14 cellular contexts compared by ENCODE assay signal in the genomic region with DNA sequence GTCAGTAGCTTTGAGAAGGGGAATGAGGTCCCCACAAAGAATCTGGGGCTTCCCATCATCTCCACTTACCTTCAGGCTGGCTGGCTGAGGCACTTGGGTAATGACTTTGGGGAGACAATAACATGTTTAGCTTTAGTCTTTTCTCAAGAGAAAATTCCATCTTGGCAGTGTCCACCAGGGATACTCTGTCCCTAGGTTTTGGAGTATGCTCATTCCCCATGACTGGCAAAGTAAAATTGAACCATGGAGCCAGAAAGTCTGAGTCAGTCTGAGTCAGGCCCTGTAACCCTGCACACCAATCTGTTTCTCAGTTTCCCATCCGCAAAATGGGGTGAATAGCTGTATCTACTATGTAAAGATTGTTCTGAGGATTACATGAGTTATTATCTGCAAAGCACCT. TPM values are rescaled to one million over a fixed set of nuclear protein-coding genes. Genes with fewer than 3 reads are reported as not detected.
A peak's percentile ranks its signal among the peaks of the same experiment; 100 is the strongest.
DNase-seq lines count a peak whose midpoint lies in the region; ATAC-seq and TF ChIP-seq lines count a peak whose summit lies in the region.
"Had no signal": no experiment of that assay in that cellular context is flagged by ENCODE, and none has a peak within 500 bp of the region (broad histone marks: within the 10 kb centered on the region; RNA-seq: fewer than 3 reads in every experiment).

No MANE protein-coding gene starts in this region.

- no peaks in the 10 kb centered on the region for H3K4me1 ChIP-seq in left ventricle myocardium inferior

- H3K36me3 Mint-ChIP-seq in activated CD4-positive, alpha-beta T cell treated with anti-CD3 and anti-CD28 coated beads for 36 hours (ENCODE audit: low read depth), result peaks cover 10% of the 10 kb centered on the region
- peaks cover 59% of the 10 kb centered on the region for H3K36me3 Mint-ChIP-seq in activated T-helper 2 cell treated with anti-CD3 and anti-CD28 coated beads, Interferon-gamma antibody, Interleukin-2, Interleukin-4, amounts not matched to agents 10 μg/mL and 5 μg/mL and 100 μg/mL, durations not matched to agents 14 hours and 24 hours and 36 hours (ENCODE audit: low read depth)
- no peaks in the 10 kb centered on the region for H3K36me3 Mint-ChIP-seq in natural killer cell

- H3K9me3 Mint-ChIP-seq in activated CD4-positive, alpha-beta T cell treated with anti-CD3 and anti-CD28 coated beads for 36 hours (ENCODE audit: low read depth), result peaks cover 2% of the 10 kb centered on the region
- no peaks in the 10 kb centered on the region for H3K9me3 Mint-ChIP-seq in activated T-helper 2 cell treated with anti-CD3 and anti-CD28 coated beads, Interferon-gamma antibody, Interleukin-2, Interleukin-4, amounts not matched to agents 10 μg/mL and 5 μg/mL and 100 μg/mL, durations not matched to agents 14 hours and 24 hours and 36 hours
- H3K9me3 Mint-ChIP-seq in natural killer cell, result no peaks in the 10 kb centered on the region

- no peak overlapping the region for H3K27ac ChIP-seq in left ventricle myocardium inferior (replicated peaks)
- H3K27ac ChIP-seq: HL-60 had no signal

- H3K9me3 ChIP-seq in left ventricle myocardium inferior (replicated peaks), result no peaks in the 10 kb centered on the region
- H3K9me3 ChIP-seq: A549 had no signal

- H3K4me3 ChIP-seq in left ventricle myocardium inferior, result no peak overlapping the region
- H3K4me3 ChIP-seq: A549 had no signal

- POLR2A ChIA-PET in activated CD4-positive, alpha-beta T cell treated with anti-CD3 and anti-CD28 coated beads for 36 hours (lab: Charles Lee), result interaction anchor here (0.7 to 2.8 kb wide), 7 partner anchors 8 to 67 kb away, joined by 3 to 21 read pairs (median 4); no protein-coding TSS in a partner anchor

- CTCF ChIA-PET in activated CD4-positive, alpha-beta T cell treated with anti-CD3 and anti-CD28 coated beads for 36 hours (lab: Charles Lee), result interaction anchor here (1.0 to 1.3 kb wide), 5 partner anchors 14 to 128 kb away, joined by 3 to 7 read pairs (median 4); no protein-coding TSS in a partner anchor

- H3K4me3 Mint-ChIP-seq in activated CD4-positive, alpha-beta T cell treated with anti-CD3 and anti-CD28 coated beads for 36 hours, result no peak overlapping the region
- H3K4me3 Mint-ChIP-seq in activated T-helper 2 cell treated with anti-CD3 and anti-CD28 coated beads, Interferon-gamma antibody, Interleukin-2, Interleukin-4, amounts not matched to agents 10 μg/mL and 5 μg/mL and 100 μg/mL, durations not matched to agents 14 hours and 24 hours and 36 hours (ENCODE audit: low read depth), result no peak overlapping the region
- peak overlapping the region; percentile 25 for H3K4me3 Mint-ChIP-seq in natural killer cell

- peak overlapping the region; percentile 78 for H3K27ac Mint-ChIP-seq in activated CD4-positive, alpha-beta T cell treated with anti-CD3 and anti-CD28 coated beads for 36 hours
- H3K27ac Mint-ChIP-seq in activated T-helper 2 cell treated with anti-CD3 and anti-CD28 coated beads, Interferon-gamma antibody, Interleukin-2, Interleukin-4, amounts not matched to agents 10 μg/mL and 5 μg/mL and 100 μg/mL, durations not matched to agents 14 hours and 24 hours and 36 hours, result peak overlapping the region; percentile 87
- peak overlapping the region; percentile 63 to 79 for H3K27ac Mint-ChIP-seq in natural killer cell

- ATAC-seq in activated CD4-positive, alpha-beta T cell treated with anti-CD3 and anti-CD28 coated beads for 36 hours, result peak; percentile 31
- ATAC-seq in natural killer cell, result peak in 1 of 3 donors; percentile 5
- no peak for ATAC-seq in GM21529 (IDR thresholded peaks at IDR 0.05; ENCODE audit: unreplicated experiment)
- ATAC-seq: A549 had no signal

- peak; percentile 47 for DNase-seq in activated CD4-positive, alpha-beta T cell treated with anti-CD3 and anti-CD28 coated beads for 36 hours
- DNase-seq in activated CD4-positive, alpha-beta T cell treated with anti-CD3 and anti-CD28 coated beads, Interleukin-2, amount 50 U/mL, for 1 hour, result no peak
- DNase-seq in GM04503 (ENCODE audit: low read depth) (peak; percentile 21), natural killer cell (no peak), left ventricle myocardium inferior (no peak), NAMALWA (ENCODE audit: low spot score) (no peak)
- DNase-seq in activated T-helper 2 cell treated with anti-CD3 and anti-CD28 coated beads, Interferon-gamma antibody, Interleukin-2, Interleukin-4, amounts not matched to agents 10 μg/mL and 5 μg/mL and 100 μg/mL, durations not matched to agents 14 hours and 24 hours and 36 hours (ENCODE audit: low spot score), result no peak
- DNase-seq: cortex of kidney, NCI-H1048, NCI-H446, RPMI8226 had no signal

- H3K27me3 ChIP-seq in left ventricle myocardium inferior (ENCODE audit: low read depth), result peaks cover 82% of the 10 kb centered on the region

- TF ChIP-seq CTCF in natural killer cell (IDR thresholded peaks at IDR 0.05) (no peak), left ventricle myocardium inferior (IDR thresholded peaks at IDR 0.05; ENCODE audit: borderline replicate concordance) (no peak)

- no peaks in the 10 kb centered on the region for H3K27me3 Mint-ChIP-seq in activated CD4-positive, alpha-beta T cell treated with anti-CD3 and anti-CD28 coated beads for 36 hours
- no peaks in the 10 kb centered on the region for H3K27me3 Mint-ChIP-seq in activated T-helper 2 cell treated with anti-CD3 and anti-CD28 coated beads, Interferon-gamma antibody, Interleukin-2, Interleukin-4, amounts not matched to agents 10 μg/mL and 5 μg/mL and 100 μg/mL, durations not matched to agents 14 hours and 24 hours and 36 hours (ENCODE audit: low read depth)
- no peaks in the 10 kb centered on the region for H3K27me3 Mint-ChIP-seq in natural killer cell (ENCODE audit: low read depth in 2 of 2)

- H3K4me1 Mint-ChIP-seq in activated CD4-positive, alpha-beta T cell treated with anti-CD3 and anti-CD28 coated beads for 36 hours, result peaks cover 90% of the 10 kb centered on the region
- peaks cover 86% of the 10 kb centered on the region for H3K4me1 Mint-ChIP-seq in activated T-helper 2 cell treated with anti-CD3 and anti-CD28 coated beads, Interferon-gamma antibody, Interleukin-2, Interleukin-4, amounts not matched to agents 10 μg/mL and 5 μg/mL and 100 μg/mL, durations not matched to agents 14 hours and 24 hours and 36 hours (ENCODE audit: low read depth)
- peaks cover 70 to 79% of the 10 kb centered on the region in 2 donors for H3K4me1 Mint-ChIP-seq in natural killer cell

- intact Hi-C loops in activated CD4-positive, alpha-beta T cell treated with anti-CD3 and anti-CD28 coated beads for 36 hours (cut with DNase I, micrococcal nuclease), result no loop called here
- intact Hi-C loops in activated T-helper 2 cell treated with anti-CD3 and anti-CD28 coated beads, Interferon-gamma antibody, Interleukin-2, Interleukin-4, amounts not matched to agents 10 μg/mL and 5 μg/mL and 100 μg/mL, durations not matched to agents 14 hours and 24 hours and 36 hours (cut with micrococcal nuclease), result loop anchor here (5.0 kb wide), 1 partner anchor 84 kb away; no protein-coding TSS in a partner anchor
- intact Hi-C loops in natural killer cell (cut with micrococcal nuclease), result no loop called here
- intact Hi-C loops in left ventricle myocardium inferior (cut with micrococcal nuclease), result no loop called here

- H3K36me3 ChIP-seq in left ventricle myocardium inferior, result no peaks in the 10 kb centered on the region

RNA-seq across cellular contexts. Expression of a gene that starts 28.2 kb away (rescaled TPM):
- total RNA-seq in activated CD4-positive, alpha-beta T cell treated with anti-CD3 and anti-CD28 coated beads for 36 hours, result 10 to 100 TPM; 49.5 to 58.8 TPM
- 120 and 121 TPM in 2 replicates for total RNA-seq in activated T-helper 2 cell treated with anti-CD3 and anti-CD28 coated beads, Interferon-gamma antibody, Interleukin-2, Interleukin-4, amounts not matched to agents 10 μg/mL and 5 μg/mL and 100 μg/mL, durations not matched to agents 14 hours and 24 hours and 36 hours
- 100 to 1,000 TPM in 1 of 3 donors, 10 to 100 TPM in 2; 62.1 to 171 (median 98.2) TPM for total RNA-seq in natural killer cell
- total RNA-seq in left ventricle myocardium inferior, result 1.5 TPM

Comparison
In these comparisons a context has a peak if more than half of its experiments do, and no peak if none do; other contexts are left out.
1. DNase-seq: peak in activated CD4-positive, alpha-beta T cell treated with anti-CD3 and anti-CD28 coated beads for 36 hours (single experiment) and GM04503 (single experiment); none in activated CD4-positive, alpha-beta T cell treated with anti-CD3 and anti-CD28 coated beads, Interleukin-2, amount 50 U/mL, for 1 hour (single experiment), activated T-helper 2 cell treated with anti-CD3 and anti-CD28 coated beads, Interferon-gamma antibody, Interleukin-2, Interleukin-4, amounts not matched to agents 10 μg/mL and 5 μg/mL and 100 μg/mL, durations not matched to agents 14 hours and 24 hours and 36 hours (single experiment), natural killer cell (single experiment), left ventricle myocardium inferior (single experiment) and NAMALWA (single experiment).
2. RNA of a gene that starts 28.2 kb away (total RNA-seq): 120 to 121 TPM in activated T-helper 2 cell treated with anti-CD3 and anti-CD28 coated beads, Interferon-gamma antibody, Interleukin-2, Interleukin-4, amounts not matched to agents 10 μg/mL and 5 μg/mL and 100 μg/mL, durations not matched to agents 14 hours and 24 hours and 36 hours, 62.1 to 171 TPM in natural killer cell and 49.5 to 58.8 TPM in activated CD4-positive, alpha-beta T cell treated with anti-CD3 and anti-CD28 coated beads for 36 hours; 1.5 TPM in left ventricle myocardium inferior (single experiment); every median in the first group is over 10 times any median in the second.
3. Peak in every context shown above with its lines, with median percentiles within 50 percentile points of each other: H3K27ac Mint-ChIP-seq.